9 cellular contexts compared by ENCODE assay signal in genomic region chr1:25197982-25198681, GRCh38. TPM values are rescaled to one million over a fixed set of nuclear protein-coding genes. Genes with fewer than 3 reads are reported as not detected.
DNase-seq lines count a peak whose midpoint lies in the region; TF ChIP-seq lines count a peak whose summit lies in the region.
"Had no signal": no experiment of that assay in that cellular context is flagged by ENCODE, and none has a peak within 500 bp of the region (broad histone marks: within the 10 kb centered on the region; RNA-seq: fewer than 3 reads in every experiment).

No MANE protein-coding gene starts in this region.

- H3K36me3 ChIP-seq in colonic mucosa = no peaks in the 10 kb centered on the region

- DNase-seq in COLO829 (ENCODE audit: low spot score) (peak; percentile 66), MV-4-11 (lab: John Stamatoyannopoulos, UW) (peak; percentile 56), colonic mucosa (peak; percentile 65), posterior vena cava (ENCODE audit: low spot score) (peak; percentile 57), SHP77 (lab: John Stamatoyannopoulos, UW) (no peak), germinal center (ENCODE audit: low spot score) (no peak), dedifferentiated amniotic fluid mesenchymal stem cell (ENCODE audit: extremely low spot score) (no peak)
- DNase-seq in NK-92 treated with Interleukin-12 subunit alpha and Interleukin-12 subunit beta, amount 100 ng/mL, for 24 hours (lab: John Stamatoyannopoulos, UW) = no peak

- intact Hi-C loops in colonic mucosa (cut with DNase I) = no loop called here
- intact Hi-C loops in posterior vena cava (cut with DNase I) = no loop called here

- H3K27me3 ChIP-seq in colonic mucosa = no peaks in the 10 kb centered on the region

- peak overlapping the region in 1 of 2 donors; percentile 49 for H3K9ac ChIP-seq in colonic mucosa (ENCODE audit: low read depth in 2 of 2, low read length in 2 of 2)

- peaks cover 8% of the 10 kb centered on the region for H3K4me1 ChIP-seq in colonic mucosa

- peak overlapping the region; percentile 70 for H3K27ac ChIP-seq in colonic mucosa

- H3K9me3 ChIP-seq in colonic mucosa = no peaks in the 10 kb centered on the region

- H3K4me3 ChIP-seq in colonic mucosa = no peak overlapping the region
- H3K4me3 ChIP-seq: lung had no signal

- no peak for TF ChIP-seq CTCF in colonic mucosa (IDR thresholded peaks at IDR 0.05)

RNA-seq across cellular contexts. Expression of gene SYF2, which starts 34.2 kb away (rescaled TPM):
- total RNA-seq in colonic mucosa (10 to 100 TPM; 38.8 to 60.8 TPM), posterior vena cava (10 to 100 TPM; 35.7 to 38.0 TPM)

RNA-seq across cellular contexts. Expression of gene RSRP1, which starts 49.1 kb away (rescaled TPM):
- total RNA-seq in colonic mucosa = 100 to 1,000 TPM; 129 to 137 TPM
- 10 to 100 TPM; 67.5 to 90.0 TPM for total RNA-seq in posterior vena cava

Comparison
In these comparisons a context has a peak if more than half of its experiments do, and no peak if none do; other contexts are left out.
1. DNase-seq: peak in COLO829 (single experiment), MV-4-11 (single experiment), colonic mucosa (single experiment) and posterior vena cava (single experiment); none in SHP77 (0 of 2), germinal center (single experiment), dedifferentiated amniotic fluid mesenchymal stem cell (single experiment) and NK-92 treated with Interleukin-12 subunit alpha and Interleukin-12 subunit beta, amount 100 ng/mL, for 24 hours (single experiment).